8 cellular contexts compared by ENCODE assay signal in genomic region chr10:120456626-120457430, GRCh38. TPM values are rescaled to one million over a fixed set of nuclear protein-coding genes. Genes with fewer than 3 reads are reported as not detected.
DNase-seq lines count a peak whose midpoint lies in the region; ATAC-seq, FAIRE-seq and TF ChIP-seq lines count a peak whose summit lies in the region.

PLPP4 (plus strand) TSS chr10:120457227; CDS start chr10:120457306, 79 bp downstream.

- WGBS in K562 (ENCODE audit: insufficient coverage, low coverage, missing lambda C conversion rate): 9% methylated on average over 17 of the region's 92 CpGs

- H3K4me1 ChIP-seq in ES-I3 (ENCODE audit: insufficient read depth, low read length) (no peaks in the 10 kb centered on the region), K562 (replicated peaks in 1 of 2; ENCODE audit: control insufficient read depth in 2 of 2, insufficient read depth in 2 of 2, low read length in 2 of 2) (peaks cover 0 to 12% of the 10 kb centered on the region in 2 experiments; a peak in 3 of 5 replicates), skeletal muscle tissue (ENCODE audit: control insufficient read depth in 3 of 3, insufficient read depth in 3 of 3, low read length in 3 of 3) (peaks cover 7 to 11% (median 8%) of the 10 kb centered on the region in 3 donors)

- H3K9ac ChIP-seq in ES-I3 (ENCODE audit: low read depth, low read length) (peak within 1 kb of the TSS; percentile 63), K562 (ENCODE audit: insufficient read depth in 1 of 2, low read depth in 2 of 2, low read length in 2 of 2) (no peak within 1 kb of the TSS), skeletal muscle tissue (ENCODE audit: low read depth in 1 of 3, low read length in 3 of 3) (no peak within 1 kb of the TSS)

- CTCF ChIA-PET in K562 (lab: Yijun Ruan, JAX; ENCODE audit: low intra/inter-chr PET ratio): no interaction called here

- no peaks in the 10 kb centered on the region for H3K9me3 Mint-ChIP-seq in immature natural killer cell

- H4K20me1 ChIP-seq in K562 (replicated peaks; ENCODE audit: control insufficient read depth, insufficient read depth, low read length): no peaks in the 10 kb centered on the region; the same call in 1 of the 2 replicates

- TF ChIP-seq POLR2A in K562 (conservative IDR thresholded peaks at IDR 0.05): no peak

- TF ChIP-seq EP300 in Ishikawa (IDR thresholded peaks at IDR 0.05; ENCODE audit: borderline replicate concordance) (no peak), K562 (IDR thresholded peaks at IDR 0.05; ENCODE audit: low read length) (no peak)

- H3K4me3 Mint-ChIP-seq in immature natural killer cell: peak within 1 kb of the TSS; percentile 61 to 81 (median 78)

- no TSS peak for BruUV-seq in K562 (replicated peaks; lab: Mats Ljungman, UMichigan)

- H3K27me3 ChIP-seq in K562 (ENCODE audit: control insufficient read depth in 2 of 2, insufficient read depth in 2 of 2, low read length in 2 of 2): peaks cover 0 to 11% of the 10 kb centered on the region in 2 experiments; a peak in 2 of 5 replicates
- H3K27me3 ChIP-seq in skeletal muscle tissue (ENCODE audit: control insufficient read depth in 3 of 3, insufficient read depth in 3 of 3, low read length in 3 of 3): peaks cover 36 to 51% (median 42%) of the 10 kb centered on the region in 3 donors

- H3K27ac Mint-ChIP-seq in immature natural killer cell: peak within 1 kb of the TSS in 1 of 6 donors; percentile 76

- peak; percentile 3 to 29 (median 22) for DNase-seq in K562 (ENCODE audit: extremely low read depth in 1 of 4, low spot score in 3 of 4)
- DNase-seq in immature natural killer cell: no peak
- DNase-seq in posterior vena cava (ENCODE audit: low spot score): no peak

- H3K4me2 ChIP-seq in K562 (ENCODE audit: insufficient read depth, low read length): no peak within 1 kb of the TSS

- no peak within 1 kb of the TSS for H3K4me3 ChIP-seq in K562
- peak within 1 kb of the TSS in 2 of 3 donors; percentile 43 to 56 for H3K4me3 ChIP-seq in skeletal muscle tissue (ENCODE audit: low read length in 3 of 3)

- no peak for FAIRE-seq in K562 (lab: Jason Lieb, UNC)

- H3K36me3 Mint-ChIP-seq in immature natural killer cell: peaks cover 0 to 4% (median 0%) of the 10 kb centered on the region in 3 donors

- H3K9me3 ChIP-seq in ES-I3 (ENCODE audit: control insufficient read depth, insufficient read depth, low read length): no peaks in the 10 kb centered on the region
- no peaks in the 10 kb centered on the region for H3K9me3 ChIP-seq in K562 (replicated peaks; ENCODE audit: control insufficient read depth, insufficient read depth, low read depth, low read length)
- H3K9me3 ChIP-seq in skeletal muscle tissue (ENCODE audit: control insufficient read depth in 3 of 3, low read length in 3 of 3): no peaks in the 10 kb centered on the region

- no peaks in the 10 kb centered on the region for H3K9me1 ChIP-seq in K562 (ENCODE audit: control insufficient read depth, insufficient read depth, low read length)

- no peaks in the 10 kb centered on the region for H3K36me3 ChIP-seq in ES-I3 (ENCODE audit: insufficient read depth, low read length)
- no peaks in the 10 kb centered on the region for H3K36me3 ChIP-seq in K562 (ENCODE audit: control insufficient read depth, insufficient read depth, low read length)
- H3K36me3 ChIP-seq in skeletal muscle tissue (ENCODE audit: control insufficient read depth in 3 of 3, insufficient read depth in 3 of 3, low read length in 3 of 3): no peaks in the 10 kb centered on the region

- TF ChIP-seq RAD21 in Ishikawa (IDR thresholded peaks at IDR 0.05; ENCODE audit: low read depth): no peak
- no peak for TF ChIP-seq RAD21 in K562 (CRISPR knock-in tag; conservative IDR thresholded peaks at IDR 0.05 in 1 of 2, IDR thresholded peaks at IDR 0.05 in 1 of 2)

- H3K27ac ChIP-seq in K562 (ENCODE audit: extremely low read depth, low read depth, low read length) (no peak within 1 kb of the TSS), skeletal muscle tissue (ENCODE audit: low read depth, low read length) (no peak within 1 kb of the TSS)

- H3K79me2 ChIP-seq in K562 (ENCODE audit: control insufficient read depth, insufficient read depth, low read length): no peaks in the 10 kb centered on the region

- TF ChIP-seq CTCF in K562 (IDR thresholded peaks at IDR 0.05 in 2 of 3, conservative IDR thresholded peaks at IDR 0.05 in 1 of 3; ENCODE audit: insufficient read depth in 2 of 3, low read depth in 1 of 3, low read length in 3 of 3): no peak

- intact Hi-C loops in K562 (cut with micrococcal nuclease) (no loop called here), posterior vena cava (cut with DNase I) (no loop called here)

- H2AFZ ChIP-seq in K562 (ENCODE audit: low read depth, low read length): no peak within 1 kb of the TSS

- H3K27me3 Mint-ChIP-seq in immature natural killer cell (ENCODE audit: low read depth in 3 of 3): peaks cover 12 to 21% (median 14%) of the 10 kb centered on the region in 3 donors

- ATAC-seq in K562 (peak; percentile 48), HG02763 (IDR thresholded peaks at IDR 0.05; ENCODE audit: unreplicated experiment) (no peak), GM21360 (IDR thresholded peaks at IDR 0.05; ENCODE audit: unreplicated experiment) (no peak)

- in situ Hi-C loops in K562 (cut with MboI): no loop called here

- POLR2A ChIA-PET in K562 (lab: Yijun Ruan, JAX): no interaction called here

- H3K4me1 Mint-ChIP-seq in immature natural killer cell: peaks cover 4 to 11% of the 10 kb centered on the region in 2 donors

TF ChIP-seq in Ishikawa, 13 proteins besides CTCF, POLR2A, EP300 and RAD21:
- TF ChIP-seq MAX (IDR thresholded peaks at IDR 0.05) (peak; percentile 70), NFIC (IDR thresholded peaks at IDR 0.05) (peak; percentile 68; the same call in 1 of the 2 replicates), CEBPB (IDR thresholded peaks at IDR 0.05) (no peak)

TF ChIP-seq in K562, 482 proteins besides CTCF, POLR2A, EP300 and RAD21 (continues in another document):
- TF ChIP-seq ATF2 (CRISPR knock-in tag; IDR thresholded peaks at IDR 0.05) (no peak), XRCC3 (IDR thresholded peaks at IDR 0.05) (no peak), ZNF146 (CRISPR knock-in tag; IDR thresholded peaks at IDR 0.05; ENCODE audit: unreplicated experiment) (no peak), ZNF24 (IDR thresholded peaks at IDR 0.05) (no peak), GABPA (tag; conservative IDR thresholded peaks at IDR 0.05; ENCODE audit: low read depth) (no peak), ZFP1 (CRISPR knock-in tag; IDR thresholded peaks at IDR 0.05) (no peak), KLF10 (CRISPR knock-in tag; IDR thresholded peaks at IDR 0.05) (no peak), CHAMP1 (IDR thresholded peaks at IDR 0.05) (no peak), MAFK (IDR thresholded peaks at IDR 0.05; ENCODE audit: low read length) (no peak), U2AF2 (optimal IDR thresholded peaks at IDR 0.05; ENCODE audit: low read depth, low read length) (no peak), RBM17 (IDR thresholded peaks at IDR 0.05; ENCODE audit: borderline replicate concordance, low read depth, low read length) (no peak)

RNA-seq across cellular contexts. Expression of gene PLPP4, which starts in this region (rescaled TPM):
- total RNA-seq in K562 (2011; cell fraction: chromatin; rRNA removed; ENCODE audit: low replicate concordance): not detected in 2 replicates
- not detected in 2 replicates for total RNA-seq in K562 (2011; cell fraction: nucleolus; rRNA removed)
- not detected in 2 replicates for total RNA-seq in K562 (2011; cell fraction: nucleoplasm; rRNA removed)
- total RNA-seq in K562 (2014; rRNA removed): not detected in 2 replicates
- total RNA-seq in K562 (2014; rRNA removed; fragmentation: Illumina TruSeq; extraction: Trizol): not detected in 2 replicates
- not detected in 2 replicates for total RNA-seq in K562 (2015; rRNA removed; fragmentation: Illumina TruSeq; extraction: Trizol)
- not detected in 2 replicates for total RNA-seq in K562 (2021)
- polyA plus RNA-seq in K562 (2011; rRNA removed): 0.07 and 0.08 TPM in 2 replicates
- not detected in 2 replicates for polyA plus RNA-seq in K562 (2011; cell fraction: cytosol; rRNA removed)
- 0.11 TPM in 1 of 2 replicates, not detected in the other for polyA plus RNA-seq in K562 (2011; cell fraction: nucleus; rRNA removed)
- 0.22 TPM in 1 of 2 replicates, not detected in the other for polyA plus RNA-seq in K562 (2012)
- polyA plus RNA-seq in K562 (2014; fragmentation: Illumina TruSeq; extraction: Trizol): not detected in 2 replicates
- not detected for polyA plus RNA-seq in K562 (2014; fragmentation: Nextera tagmentation; extraction: Ambion mirVana)
- polyA plus RNA-seq in K562 (2014; rRNA removed): not detected in 2 replicates
- not detected in 2 replicates for polyA minus RNA-seq in K562 (2011; rRNA and poly(A)+ RNA removed)
- polyA minus RNA-seq in K562 (2011; cell fraction: cytosol; rRNA and poly(A)+ RNA removed): not detected in 2 replicates
- not detected in 2 replicates for polyA minus RNA-seq in K562 (2011; cell fraction: nucleus; rRNA and poly(A)+ RNA removed)
- not detected for polyA plus RNA-seq in immature natural killer cell
- 0.52 TPM for total RNA-seq in skeletal muscle tissue
- total RNA-seq in posterior vena cava: not detected

Comparison
In these comparisons a context has a peak if more than half of its experiments do, and no peak if none do; other contexts are left out.
1. Peak in DNase-seq and ATAC-seq in K562; RNA of the gene not detected or under 1 TPM.